ENCODE assay signal across 10 cellular contexts in the genomic region with DNA sequence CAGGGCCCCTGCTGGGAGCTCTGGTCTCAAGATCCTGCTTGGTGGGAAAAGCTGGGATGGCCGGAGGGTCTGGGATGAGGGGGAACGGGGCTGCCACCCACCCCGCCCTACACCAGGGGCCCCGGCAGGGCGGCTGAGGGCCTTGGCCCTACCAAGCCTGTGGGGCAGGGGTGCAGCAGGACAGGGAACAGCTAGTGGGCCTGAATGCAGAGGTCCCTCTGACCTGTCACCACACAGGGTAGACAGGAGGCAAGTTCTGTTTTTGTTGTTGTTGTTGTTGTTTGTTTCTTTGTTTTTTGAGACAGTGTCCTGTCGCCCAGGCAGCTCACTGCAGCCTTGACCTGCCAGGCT. TPM values are rescaled to one million over a fixed set of nuclear protein-coding genes. Genes with fewer than 3 reads are reported as not detected.
A peak's percentile ranks its signal among the peaks of the same experiment; 100 is the strongest.
DNase-seq lines count a peak whose midpoint lies in the region; ATAC-seq, FAIRE-seq and TF ChIP-seq lines count a peak whose summit lies in the region.
"Had no signal": no experiment of that assay in that cellular context is flagged by ENCODE, and none has a peak within 500 bp of the region (broad histone marks: within the 10 kb centered on the region; RNA-seq: fewer than 3 reads in every experiment).

No MANE protein-coding gene starts in this region.

- no peaks in the 10 kb centered on the region for H3K36me3 Mint-ChIP-seq in T-helper 17 cell (ENCODE audit: low read depth)

- TF ChIP-seq CTCF in GM12875 (IDR thresholded peaks at IDR 0.05; ENCODE audit: borderline replicate concordance, insufficient read depth, low read depth, low read length) (no peak), gastroesophageal sphincter (IDR thresholded peaks at IDR 0.05) (no peak), uterus (IDR thresholded peaks at IDR 0.05) (no peak), ovary (IDR thresholded peaks at IDR 0.05) (no peak)

- no peaks in the 10 kb centered on the region for H3K9me3 ChIP-seq in T-helper 17 cell (ENCODE audit: control insufficient read depth, low read length, poor library complexity, severe bottlenecking)
- no peaks in the 10 kb centered on the region for H3K9me3 ChIP-seq in gastroesophageal sphincter
- no peaks in the 10 kb centered on the region for H3K9me3 ChIP-seq in uterus
- H3K9me3 ChIP-seq in ovary: no peaks in the 10 kb centered on the region

- peak; percentile 15 for ATAC-seq in T-helper 17 cell
- ATAC-seq in gastroesophageal sphincter: no peak
- ATAC-seq in HG02870 (IDR thresholded peaks at IDR 0.05; ENCODE audit: unreplicated experiment): no peak

- no peak for TF ChIP-seq POLR2A in gastroesophageal sphincter (IDR thresholded peaks at IDR 0.05)
- TF ChIP-seq POLR2A in uterus (IDR thresholded peaks at IDR 0.05): no peak
- TF ChIP-seq POLR2A in ovary (IDR thresholded peaks at IDR 0.05): no peak

- peak overlapping the region; percentile 87 for H3K4me3 Mint-ChIP-seq in T-helper 17 cell

- H3K36me3 ChIP-seq in gastroesophageal sphincter: peaks cover 0 to 7% of the 10 kb centered on the region in 2 donors
- H3K36me3 ChIP-seq in rectal smooth muscle tissue (ENCODE audit: control insufficient read depth, insufficient read depth, low read length): no peaks in the 10 kb centered on the region
- H3K36me3 ChIP-seq in uterus: no peaks in the 10 kb centered on the region
- H3K36me3 ChIP-seq in ovary: no peaks in the 10 kb centered on the region

- no peaks in the 10 kb centered on the region for H3K27me3 ChIP-seq in gastroesophageal sphincter
- peaks cover 7% of the 10 kb centered on the region for H3K27me3 ChIP-seq in rectal smooth muscle tissue (ENCODE audit: control insufficient read depth, insufficient read depth, low read length)
- no peaks in the 10 kb centered on the region for H3K27me3 ChIP-seq in uterus
- H3K27me3 ChIP-seq in ovary: no peaks in the 10 kb centered on the region

- intact Hi-C loops in uterus (cut with DNase I; ENCODE audit: low total_unique reads): no loop called here
- intact Hi-C loops in ovary (cut with DNase I): loop anchor here in 2 of 4 donors (10.0 kb wide), 2 partner anchors 340 to 980 kb away; no protein-coding TSS in a partner anchor

- no peak for FAIRE-seq in frontal cortex (lab: Jason Lieb, UNC)

- DNase-seq in T-helper 17 cell (no peak), uterus (no peak), ovary (no peak), frontal cortex (ENCODE audit: low spot score in 2 of 2) (no peak)
- DNase-seq: hippocampal formation had no signal

- WGBS in gastroesophageal sphincter (ENCODE audit: low coverage in 1 of 2), 2 donors: 50% methylated on average over 1 of the region's 6 CpGs; no CpG with 5 or more reads in 1 of the 2 donors
- WGBS in ovary, 3 donors: 54 to 69% (median 64%) methylated on average over 6 of the region's 6 CpGs

- H3K27ac Mint-ChIP-seq in T-helper 17 cell: peak overlapping the region; percentile 56
- H3K27ac Mint-ChIP-seq: type B pancreatic cell had no signal

- H3K4me3 ChIP-seq in GM12875 (ENCODE audit: low read depth, low read length) (peak overlapping the region; percentile 27), gastroesophageal sphincter (peak overlapping the region; percentile 4 to 42), rectal smooth muscle tissue (ENCODE audit: low read length) (peak overlapping the region; percentile 54), uterus (no peak overlapping the region), ovary (no peak overlapping the region)

- H3K9ac ChIP-seq in rectal smooth muscle tissue (ENCODE audit: low read length): no peak overlapping the region

- H3K4me1 Mint-ChIP-seq in T-helper 17 cell: peaks cover 8% of the 10 kb centered on the region

- peak overlapping the region in 1 of 4 donors; percentile 66 for H3K27ac ChIP-seq in gastroesophageal sphincter
- peak overlapping the region; percentile 28 for H3K27ac ChIP-seq in rectal smooth muscle tissue (ENCODE audit: low read depth, low read length)
- no peak overlapping the region for H3K27ac ChIP-seq in uterus
- H3K27ac ChIP-seq in ovary: no peak overlapping the region

- peaks cover 0 to 37% (median 0%) of the 10 kb centered on the region in 3 donors for H3K4me1 ChIP-seq in gastroesophageal sphincter
- H3K4me1 ChIP-seq in rectal smooth muscle tissue (ENCODE audit: control insufficient read depth, insufficient read depth, low read length): peaks cover 15% of the 10 kb centered on the region
- H3K4me1 ChIP-seq in uterus: no peaks in the 10 kb centered on the region
- H3K4me1 ChIP-seq in ovary (ENCODE audit: insufficient read depth): peaks cover 4% of the 10 kb centered on the region

- no peak for TF ChIP-seq EP300 in gastroesophageal sphincter (IDR thresholded peaks at IDR 0.05)
- TF ChIP-seq EP300 in ovary (IDR thresholded peaks at IDR 0.05): no peak

- H3K27me3 Mint-ChIP-seq in T-helper 17 cell: no peaks in the 10 kb centered on the region
- H3K27me3 Mint-ChIP-seq: type B pancreatic cell had no signal

RNA-seq across cellular contexts. Expression of gene RENBP, which starts 0.3 kb away (rescaled TPM):
- total RNA-seq in T-helper 17 cell: 10 to 100 TPM in 1 of 2 donors, 1 to 10 TPM in 1; 8.8 to 11.5 TPM
- total RNA-seq in gastroesophageal sphincter: 10 to 100 TPM in 3 of 4 donors, 1 to 10 TPM in 1; 8.1 to 15.0 (median 12.5) TPM
- 1 to 10 TPM in 3 of 4 donors, under 1 TPM in 1; 0.77 to 5.9 (median 2.6) TPM for total RNA-seq in uterus
- total RNA-seq in ovary: 1 to 10 TPM in 6 of 7 donors, under 1 TPM in 1; 0.80 to 4.9 (median 2.5) TPM
- polyA plus RNA-seq in ovary: 1 to 10 TPM; 1.2 to 2.8 TPM
- 2.4 TPM for total RNA-seq in frontal cortex

RNA-seq across cellular contexts. Expression of gene NAA10, which starts 9.9 kb away (rescaled TPM):
- 10 to 100 TPM; 42.8 to 48.5 TPM for total RNA-seq in T-helper 17 cell
- 100 to 1,000 TPM in 1 of 4 donors, 10 to 100 TPM in 3; 68.3 to 103 (median 89.2) TPM for total RNA-seq in gastroesophageal sphincter
- total RNA-seq in uterus: 100 to 1,000 TPM in 2 of 4 donors, 10 to 100 TPM in 2; 37.9 to 198 (median 109) TPM
- 10 to 100 TPM; 36.7 to 95.5 (median 64.2) TPM for total RNA-seq in ovary
- polyA plus RNA-seq in ovary: 10 to 100 TPM; 64.9 to 87.3 TPM
- 21.6 TPM for total RNA-seq in frontal cortex

RNA-seq across cellular contexts. Expression of gene ARHGAP4, which starts 18.7 kb away (rescaled TPM):
- total RNA-seq in T-helper 17 cell (100 to 1,000 TPM; 374 to 404 TPM), gastroesophageal sphincter (10 to 100 TPM; 10.9 to 26.0 (median 18.1) TPM), uterus (10 to 100 TPM in 2 of 4 donors, 1 to 10 TPM in 2; 5.1 to 28.3 (median 15.8) TPM), ovary (10 to 100 TPM in 5 of 7 donors, 1 to 10 TPM in 2; 7.0 to 22.3 (median 11.4) TPM), frontal cortex (5.7 TPM)
- polyA plus RNA-seq in ovary: 10 to 100 TPM in 1 of 2 donors, 1 to 10 TPM in 1; 1.2 to 14.7 TPM

RNA-seq across cellular contexts. Expression of gene HCFC1, which starts 26.8 kb away (rescaled TPM):
- total RNA-seq in T-helper 17 cell (10 to 100 TPM; 65.7 to 65.8 TPM), gastroesophageal sphincter (10 to 100 TPM; 32.9 to 94.4 (median 43.1) TPM), uterus (10 to 100 TPM; 20.9 to 65.7 (median 37.3) TPM), ovary (10 to 100 TPM; 26.3 to 62.5 (median 53.1) TPM), frontal cortex (9.4 TPM)
- polyA plus RNA-seq in ovary: 10 to 100 TPM; 13.3 to 19.7 TPM

RNA-seq across cellular contexts. Expression of gene TMEM187, which starts 27.8 kb away (rescaled TPM):
- 1 to 10 TPM; 2.4 to 3.0 TPM for total RNA-seq in T-helper 17 cell
- 1 to 10 TPM; 1.5 to 9.5 (median 5.4) TPM for total RNA-seq in gastroesophageal sphincter
- total RNA-seq in uterus: 1 to 10 TPM in 3 of 4 donors, not detected in 1; 2.5 to 9.6 (median 6.2) TPM
- total RNA-seq in ovary: 10 to 100 TPM in 3 of 7 donors, 1 to 10 TPM in 4; 4.4 to 11.6 (median 9.4) TPM
- polyA plus RNA-seq in ovary: 1 to 10 TPM; 2.6 to 9.8 TPM
- total RNA-seq in frontal cortex: 1.6 TPM

Comparison
In these comparisons a context has a peak if more than half of its experiments do, and no peak if none do; other contexts are left out.
1. H3K4me3 ChIP-seq: peak in GM12875 (single experiment), gastroesophageal sphincter (2 of 2) and rectal smooth muscle tissue (single experiment); none in uterus (0 of 2) and ovary (single experiment).
2. RNA of gene ARHGAP4, which starts 18.7 kb away (total RNA-seq): 374 to 404 TPM in T-helper 17 cell; 5.1 to 28.3 TPM in uterus, 10.9 to 26.0 TPM in gastroesophageal sphincter, 7.0 to 22.3 TPM in ovary and 5.7 TPM in frontal cortex (single experiment); every median in the first group is over 10 times any median in the second.